Comparison of ENCODE assay signal across 12 cellular contexts in genomic region chr14:51880810-51881580, GRCh38. TPM values are rescaled to one million over a fixed set of nuclear protein-coding genes. Genes with fewer than 3 reads are reported as not detected.
DNase-seq lines count a peak whose midpoint lies in the region; ATAC-seq and TF ChIP-seq lines count a peak whose summit lies in the region.
"Had no signal": no experiment of that assay in that cellular context is flagged by ENCODE, and none has a peak within 500 bp of the region (broad histone marks: within the 10 kb centered on the region; RNA-seq: fewer than 3 reads in every experiment).

No MANE protein-coding gene starts in this region.

- H3K4me1 ChIP-seq in transverse colon = peaks cover 7 to 29% (median 17%) of the 10 kb centered on the region in 4 donors
- H3K4me1 ChIP-seq in lower lobe of right lung = peaks cover 13% of the 10 kb centered on the region

- no peaks in the 10 kb centered on the region for H3K36me3 ChIP-seq in transverse colon
- no peaks in the 10 kb centered on the region for H3K36me3 ChIP-seq in lower lobe of right lung

- ATAC-seq in Right ventricle myocardium inferior = peak; percentile 27
- peak; percentile 45 for ATAC-seq in HG02840 (IDR thresholded peaks at IDR 0.05; ENCODE audit: low FRiP score, unreplicated experiment)
- ATAC-seq in lower lobe of right lung = no peak
- ATAC-seq: Panc1 had no signal

- in situ Hi-C loops in astrocyte of the cerebellum (cut with HindIII; ENCODE audit: low sequenced_read_pairs) = no loop called here
- in situ Hi-C loops in transverse colon (cut with MboI; ENCODE audit: low pct_ligation_motif_present in 1 of 4, low pct_unique_long_range_greater_than_20kb in 1 of 4, low sequenced_read_pairs in 3 of 4) = no loop called here

- no peak for TF ChIP-seq EP300 in transverse colon (IDR thresholded peaks at IDR 0.05; ENCODE audit: low read depth)

- TF ChIP-seq CTCF in astrocyte of the cerebellum (IDR thresholded peaks at IDR 0.05; ENCODE audit: low read depth, low read length, missing control alignments) (no peak), transverse colon (IDR thresholded peaks at IDR 0.05) (no peak), lower lobe of right lung (IDR thresholded peaks at IDR 0.05) (no peak)

- DNase-seq in Right ventricle myocardium inferior (ENCODE audit: missing footprints) (no peak), cardiac septum (ENCODE audit: low spot score) (no peak), astrocyte of the cerebellum (ENCODE audit: low read depth) (peak; percentile 55), transverse colon (no peak), AML-193 (lab: John Stamatoyannopoulos, UW) (no peak), islet precursor cell (no peak), lower lobe of right lung (no peak)
- DNase-seq: activated naive CD4-positive, alpha-beta T cell treated with anti-CD3 and anti-CD28 coated beads, Interleukin-2, amount 50 U/mL, for 16 hours; Calu3 had no signal

- H3K9me3 ChIP-seq in transverse colon = no peaks in the 10 kb centered on the region
- no peaks in the 10 kb centered on the region for H3K9me3 ChIP-seq in lower lobe of right lung

- intact Hi-C loops in Right ventricle myocardium inferior (cut with DNase I) = no loop called here
- intact Hi-C loops in cardiac septum (cut with DNase I) = no loop called here
- intact Hi-C loops in transverse colon (cut with DNase I; ENCODE audit: low total_unique reads) = no loop called here
- intact Hi-C loops in lower lobe of right lung (cut with DNase I) = no loop called here

- no peak for TF ChIP-seq POLR2A in transverse colon (IDR thresholded peaks at IDR 0.05)

- no peaks in the 10 kb centered on the region for H3K27me3 ChIP-seq in transverse colon
- no peaks in the 10 kb centered on the region for H3K27me3 ChIP-seq in lower lobe of right lung (ENCODE audit: low read depth)

- H3K27ac ChIP-seq in transverse colon = peak overlapping the region in 3 of 4 donors; percentile 17 to 51 (median 41)
- no peak overlapping the region for H3K27ac ChIP-seq in lower lobe of right lung
- H3K27ac ChIP-seq: HL-60 had no signal

- WGBS in transverse colon (ENCODE audit: low coverage in 1 of 2), 2 donors = 63 to 64% methylated on average over 7 of the region's 7 CpGs

- H3K4me3 ChIP-seq in astrocyte of the cerebellum (ENCODE audit: low read depth, low read length) (no peak overlapping the region), transverse colon (no peak overlapping the region), lower lobe of right lung (no peak overlapping the region)

RNA-seq across cellular contexts. Expression of gene GNG2, which starts 20.6 kb away (rescaled TPM):
- total RNA-seq in Right ventricle myocardium inferior (15.5 TPM), cardiac septum (7.0 TPM), transverse colon (10 to 100 TPM in 3 of 4 donors, 1 to 10 TPM in 1; 7.5 to 32.8 (median 14.2) TPM), lower lobe of right lung (23.8 TPM)
- total RNA-seq: Calu3 had no signal

Comparison
In these comparisons a context has a peak if more than half of its experiments do, and no peak if none do; other contexts are left out.
1. ATAC-seq: peak in Right ventricle myocardium inferior (single experiment) and HG02840 (single experiment); none in lower lobe of right lung (0 of 2).